In the genomic region with DNA sequence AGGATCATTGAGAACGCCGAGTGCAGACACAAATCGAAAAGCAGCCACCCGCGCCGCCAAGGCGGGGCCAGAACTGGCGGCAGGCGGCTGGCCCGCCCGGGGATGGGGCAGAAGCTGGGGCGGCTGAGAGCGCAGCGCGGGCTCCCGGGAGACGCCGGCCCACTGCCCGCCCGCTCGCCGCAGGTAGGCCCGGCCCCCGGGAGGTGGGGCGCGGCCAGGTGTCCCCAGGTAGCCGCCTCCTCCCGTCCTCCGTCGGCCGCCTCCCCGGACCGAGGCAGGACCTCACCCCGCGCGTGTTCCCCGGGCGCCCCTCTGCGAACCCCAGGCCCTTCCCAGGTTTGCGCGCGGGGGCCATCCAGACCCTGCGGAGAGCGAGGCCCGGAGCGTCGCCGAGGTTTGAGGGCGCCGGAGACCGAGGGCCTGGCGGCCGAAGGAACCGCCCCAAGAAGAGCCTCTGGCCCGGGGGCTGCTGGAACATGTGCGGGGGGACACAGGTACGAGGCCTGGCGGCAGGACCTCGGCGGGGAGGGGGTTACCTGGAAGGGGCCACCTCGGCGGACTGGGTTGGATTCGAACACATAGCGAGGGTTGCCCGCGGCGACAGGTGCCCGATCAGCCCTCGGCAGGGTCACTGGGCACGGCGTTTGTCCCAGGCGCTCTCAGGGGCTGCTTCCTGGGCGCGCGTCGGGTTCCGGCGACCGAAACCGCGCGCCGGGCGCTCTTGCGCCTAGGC, we compare ENCODE assay signal across 8 cellular contexts. TPM values are rescaled to one million over a fixed set of nuclear protein-coding genes. Genes with fewer than 3 reads are reported as not detected.
A peak's percentile ranks its signal among the peaks of the same experiment; 100 is the strongest.
DNase-seq lines count a peak whose midpoint lies in the region; ATAC-seq, FAIRE-seq and TF ChIP-seq lines count a peak whose summit lies in the region.

A gene (plus strand): TSS at position 248 of the 733 bp plus-strand sequence. CDS start 603 bp downstream, outside the sequence.

- H3K4me3 ChIP-seq in HL-60 (replicated peaks; ENCODE audit: insufficient read depth, low read length) (peak within 1 kb of the TSS; percentile 82), RWPE2 (ENCODE audit: severe bottlenecking) (peak within 1 kb of the TSS; percentile 84), bronchial epithelial cell (ENCODE audit: low read depth, low read length) (peak within 1 kb of the TSS; percentile 56)

- H3K36me3 ChIP-seq in RWPE2 (ENCODE audit: low read depth) (peaks cover 4% of the 10 kb centered on the region; the same call in 1 of the 2 replicates), bronchial epithelial cell (ENCODE audit: control insufficient read depth, insufficient read depth, low read length) (peaks cover 1% of the 10 kb centered on the region)

- DNase-seq in ELR (ENCODE audit: low read depth), result peak; percentile 65
- peak in 1 of 2 experiments; percentile 80 for DNase-seq in HL-60 (ENCODE audit: low read depth in 1 of 2, low spot score in 1 of 2)
- DNase-seq in RWPE2 (ENCODE audit: low spot score), result peak; percentile 72
- DNase-seq in bronchial epithelial cell (ENCODE audit: low read depth), result peak; percentile 76
- peak; percentile 47 for DNase-seq in stimulated activated CD4-positive, alpha-beta T cell treated with anti-CD3 and anti-CD28 coated beads, Interleukin-1b, Interleukin-23, amount 100 ng/mL, for 48 hours
- no peak for DNase-seq in epidermal melanocyte (ENCODE audit: insufficient read length, low spot score)

- no peak for TF ChIP-seq CTCF in HL-60 (IDR thresholded peaks at IDR 0.05; ENCODE audit: insufficient read depth, low read length)
- no peak for TF ChIP-seq CTCF in RWPE2 (IDR thresholded peaks at IDR 0.05; ENCODE audit: poor library complexity, severe bottlenecking)
- no peak for TF ChIP-seq CTCF in bronchial epithelial cell (IDR thresholded peaks at IDR 0.05; ENCODE audit: insufficient read depth, low read length, severe bottlenecking)

- no peaks in the 10 kb centered on the region for H3K4me1 ChIP-seq in RWPE2 (ENCODE audit: insufficient read depth, poor library complexity, severe bottlenecking)

- no peaks in the 10 kb centered on the region for H3K9me3 ChIP-seq in RWPE2 (ENCODE audit: severe bottlenecking)

- H3K27ac ChIP-seq in HL-60 (replicated peaks), result peak within 1 kb of the TSS; percentile 72
- peak within 1 kb of the TSS; percentile 29 for H3K27ac ChIP-seq in RWPE2 (ENCODE audit: poor library complexity, severe bottlenecking)
- peak within 1 kb of the TSS; percentile 30 for H3K27ac ChIP-seq in layer of hippocampus (ENCODE audit: low read depth, low read length)

- ATAC-seq in GM21360 (IDR thresholded peaks at IDR 0.05; ENCODE audit: unreplicated experiment) (peak; percentile 78), RWPE2 (ENCODE audit: low read depth) (peak; percentile 97)

- H3K27me3 ChIP-seq in HL-60 (ENCODE audit: insufficient read depth, poor library complexity, severe bottlenecking) (no peaks in the 10 kb centered on the region), RWPE2 (ENCODE audit: insufficient read depth, poor library complexity, severe bottlenecking) (no peaks in the 10 kb centered on the region), bronchial epithelial cell (ENCODE audit: control insufficient read depth, insufficient read depth, low read length) (no peaks in the 10 kb centered on the region), layer of hippocampus (ENCODE audit: control insufficient read depth, insufficient read depth, low read length) (no peaks in the 10 kb centered on the region)

- no peak for FAIRE-seq in bronchial epithelial cell (lab: Jason Lieb, UNC)

RNA-seq across cellular contexts. Expression of the gene that starts here (rescaled TPM):
- total RNA-seq in bronchial epithelial cell, result 3.7 and 7.7 TPM in 2 replicates
